Comparison of ENCODE assay signal across 8 cellular contexts in the genomic region with DNA sequence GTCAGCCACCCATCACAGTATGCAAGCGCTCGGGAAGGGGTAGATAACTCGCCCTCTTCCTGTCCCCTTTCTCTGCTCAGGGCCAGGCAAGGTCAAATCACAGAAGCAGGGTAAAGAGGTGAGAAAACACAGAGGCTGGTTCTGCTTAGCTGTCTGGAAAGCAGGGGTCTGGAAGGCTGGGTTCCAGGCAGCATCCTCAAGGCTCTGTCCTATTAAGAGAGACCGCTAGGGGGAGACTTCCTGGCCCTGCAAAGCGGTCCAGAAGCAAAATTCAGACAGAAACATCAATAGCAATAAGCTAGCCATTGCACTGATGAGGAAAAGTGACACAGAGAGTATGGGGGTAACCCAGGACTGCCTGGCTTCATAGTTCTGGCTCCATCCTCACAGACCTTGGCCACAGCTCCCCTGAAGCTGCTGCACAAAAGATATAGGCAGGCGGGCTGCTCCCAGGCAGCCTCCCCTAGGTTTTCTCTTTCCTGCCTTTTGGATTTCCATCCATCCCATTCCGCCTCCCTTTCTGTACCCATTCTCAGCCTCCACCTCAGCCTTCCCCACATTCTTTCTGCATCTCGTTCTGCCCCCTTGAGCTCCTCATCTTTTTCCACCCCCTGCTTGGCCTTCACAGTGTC.
DNase-seq lines count a peak whose midpoint lies in the region; ATAC-seq, FAIRE-seq and TF ChIP-seq lines count a peak whose summit lies in the region.

No MANE protein-coding gene starts in this region.

- H3K9me3 ChIP-seq in adrenal gland (replicated peaks in 1 of 3) = no peaks in the 10 kb centered on the region
- no peaks in the 10 kb centered on the region for H3K9me3 ChIP-seq in HepG2 (ENCODE audit: low read length)
- no peaks in the 10 kb centered on the region for H3K9me3 ChIP-seq in CD8-positive, alpha-beta T cell (ENCODE audit: low read length)

- POLR2A ChIA-PET in HepG2 (lab: Yijun Ruan, JAX) = no interaction called here
- POLR2A ChIA-PET in CD8-positive, alpha-beta T cell (lab: Charles Lee) = no interaction called here

- CTCF ChIA-PET in HepG2 (lab: Yijun Ruan, JAX; ENCODE audit: low intra/inter-chr PET ratio, low total read pairs) = interaction anchor here (2.0 kb wide), 2 partner anchors 391 to 413 kb away, joined by 10 to 12 read pairs; no protein-coding TSS in a partner anchor
- CTCF ChIA-PET in CD8-positive, alpha-beta T cell (lab: Charles Lee) = interaction anchor here (1.1 to 1.2 kb wide), 2 partner anchors 10 to 31 kb away, joined by 3 to 4 read pairs; no protein-coding TSS in a partner anchor

- no peak overlapping the region for H3K27ac Mint-ChIP-seq in CD8-positive, alpha-beta T cell

- H4K20me1 ChIP-seq in HepG2 (ENCODE audit: insufficient read depth, low read length) = no peaks in the 10 kb centered on the region

- H3K36me3 ChIP-seq in adrenal gland (replicated peaks in 1 of 2) (no peaks in the 10 kb centered on the region), HepG2 (replicated peaks in 1 of 2; ENCODE audit: control insufficient read depth in 1 of 2, insufficient read depth in 2 of 2, low read length in 2 of 2) (no peaks in the 10 kb centered on the region)
- no peaks in the 10 kb centered on the region for H3K36me3 ChIP-seq in CD8-positive, alpha-beta T cell (ENCODE audit: insufficient read depth, low read length)

- TF ChIP-seq RAD21 in HepG2 (CRISPR knock-in tag; IDR thresholded peaks at IDR 0.05) = 0 out of 2 replicates have a peak, but pooled peaks have one; percentile 22

- ATAC-seq in HepG2 (peak; percentile 82), GM19463 (IDR thresholded peaks at IDR 0.05; ENCODE audit: unreplicated experiment) (no peak)
- ATAC-seq in CD8-positive, alpha-beta T cell = no peak

- FAIRE-seq in HepG2 (lab: Jason Lieb, UNC) = peak; percentile 48

- H3K4me3 ChIP-seq in adrenal gland (no peak overlapping the region), HepG2 (replicated peaks in 1 of 3; ENCODE audit: insufficient read depth in 1 of 3, low read depth in 2 of 3, low read length in 3 of 3) (no peak overlapping the region)
- no peak overlapping the region for H3K4me3 ChIP-seq in CD8-positive, alpha-beta T cell (ENCODE audit: low read depth, low read length)

- TF ChIP-seq POLR2A in adrenal gland (IDR thresholded peaks at IDR 0.05) (no peak), HepG2 (IDR thresholded peaks at IDR 0.05; ENCODE audit: insufficient read depth in 1 of 2, low read depth in 2 of 2, low read length in 2 of 2) (no peak)

- intact Hi-C loops in adrenal gland (cut with DNase I) = loop anchor here in 1 of 2 donors (5.0 kb wide), 1 partner anchor 412 kb away; no protein-coding TSS in a partner anchor
- intact Hi-C loops in HepG2 (cut with micrococcal nuclease; ENCODE audit: unreplicated experiment) = no loop called here
- intact Hi-C loops in CD8-positive, alpha-beta T cell (cut with DNase I, micrococcal nuclease) = no loop called here

- 55 to 62% (median 58%) methylated on average over 8 of the region's 8 CpGs for WGBS in adrenal gland, 4 donors
- 12% methylated on average over 8 of the region's 8 CpGs for WGBS in HepG2 (ENCODE audit: low lambda C conversion rate)

- no peaks in the 10 kb centered on the region for H3K4me1 Mint-ChIP-seq in CD8-positive, alpha-beta T cell (ENCODE audit: low read depth)

- H3K4me2 ChIP-seq in HepG2 (ENCODE audit: low read depth, low read length) = no peak overlapping the region

- H3K79me2 ChIP-seq in HepG2 (ENCODE audit: insufficient read depth, low read length) = no peaks in the 10 kb centered on the region

- H2AFZ ChIP-seq in HepG2 (ENCODE audit: low read length) = no peak overlapping the region

- no peaks in the 10 kb centered on the region for H3K36me3 Mint-ChIP-seq in CD8-positive, alpha-beta T cell

- no TSS peak for BruUV-seq in HepG2 (replicated peaks; lab: Mats Ljungman, UMichigan)

- peaks cover 4% of the 10 kb centered on the region for H3K9me3 Mint-ChIP-seq in CD8-positive, alpha-beta T cell

- H3K27me3 ChIP-seq in adrenal gland = no peaks in the 10 kb centered on the region
- H3K27me3 ChIP-seq in HepG2 (ENCODE audit: control insufficient read depth in 1 of 2, insufficient read depth in 2 of 2, low read length in 2 of 2) = peaks cover 0 to 20% of the 10 kb centered on the region in 2 experiments; a peak in 2 of 5 replicates
- H3K27me3 ChIP-seq in CD8-positive, alpha-beta T cell (ENCODE audit: insufficient read depth, low read length) = no peaks in the 10 kb centered on the region

- H3K9ac ChIP-seq in HepG2 (ENCODE audit: insufficient read depth, low read depth, low read length) = no peak overlapping the region

- TF ChIP-seq EP300 in HepG2 (IDR thresholded peaks at IDR 0.05; ENCODE audit: low read depth in 2 of 2, low read length in 2 of 2) (no peak), HepG2 (CRISPR knock-in tag; IDR thresholded peaks at IDR 0.05; ENCODE audit: borderline replicate concordance) (no peak)

- H3K27me3 Mint-ChIP-seq in CD8-positive, alpha-beta T cell (ENCODE audit: low read depth) = peaks cover 5% of the 10 kb centered on the region

- DNase-seq in COR-L47 (lab: John Stamatoyannopoulos, UW) (peak; percentile 6), HPDE6-E6E7 (ENCODE audit: extremely low spot score) (peak; percentile 16), adrenal gland (peak in 3 of 7 donors; percentile 15 to 27 (median 27)), HepG2 (ENCODE audit: low spot score) (peak; percentile 23), NCI-H2227 treated with DMSO at 0.1 percent for 48 hours (lab: John Stamatoyannopoulos, UW) (no peak)
- no peak for DNase-seq in activated naive CD4-positive, alpha-beta T cell treated with Interleukin-2 at 50 U/mL for 16 hours
- DNase-seq in CD8-positive, alpha-beta T cell = no peak

- in situ Hi-C loops in HepG2 (cut with HindIII; ENCODE audit: extremely low pct_ligation_motif_present, low pct_unique_long_range_greater_than_20kb) = loop anchor here (10.0 kb wide), 1 partner anchor 425 kb away; no protein-coding TSS in a partner anchor

- no peaks in the 10 kb centered on the region for H3K4me1 ChIP-seq in adrenal gland (replicated peaks in 1 of 2)
- H3K4me1 ChIP-seq in HepG2 (ENCODE audit: insufficient read depth, low read length) = no peaks in the 10 kb centered on the region
- H3K4me1 ChIP-seq in CD8-positive, alpha-beta T cell (ENCODE audit: insufficient read depth, low read length) = no peaks in the 10 kb centered on the region

- TF ChIP-seq CTCF in adrenal gland (IDR thresholded peaks at IDR 0.05) = peak; percentile 37 to 60 (median 44)
- peak; percentile 64 for TF ChIP-seq CTCF in HepG2 (CRISPR knock-in tag; IDR thresholded peaks at IDR 0.05)
- no peak for TF ChIP-seq CTCF in CD8-positive, alpha-beta T cell (IDR thresholded peaks at IDR 0.05)

- H3K27ac ChIP-seq in adrenal gland (no peak overlapping the region), HepG2 (ENCODE audit: extremely low read length, insufficient read depth, low read length) (no peak overlapping the region)
- H3K27ac ChIP-seq in CD8-positive, alpha-beta T cell (ENCODE audit: low read depth, low read length) = no peak overlapping the region

- no peak overlapping the region for H3K4me3 Mint-ChIP-seq in CD8-positive, alpha-beta T cell

TF ChIP-seq in HepG2, 621 proteins besides CTCF, POLR2A, EP300 and RAD21:
- TF ChIP-seq, protein P1, sequence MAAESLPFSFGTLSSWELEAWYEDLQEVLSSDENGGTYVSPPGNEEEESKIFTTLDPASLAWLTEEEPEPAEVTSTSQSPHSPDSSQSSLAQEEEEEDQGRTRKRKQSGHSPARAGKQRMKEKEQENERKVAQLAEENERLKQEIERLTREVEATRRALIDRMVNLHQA (CRISPR knock-in tag; IDR thresholded peaks at IDR 0.05) = no peak
- TF ChIP-seq U2AF2 (IDR thresholded peaks at IDR 0.05; ENCODE audit: low read depth, low read length) (no peak), ZNF33B (CRISPR knock-in tag; IDR thresholded peaks at IDR 0.05) (no peak), RBM22 (optimal IDR thresholded peaks at IDR 0.05; ENCODE audit: low read length) (no peak), SMC3 (IDR thresholded peaks at IDR 0.05; ENCODE audit: low read length) (peak; percentile 70), ZNF619 (CRISPR knock-in tag; IDR thresholded peaks at IDR 0.05) (no peak), XRCC5 (optimal IDR thresholded peaks at IDR 0.05; ENCODE audit: low read length) (peak; percentile 15), STAG1 (CRISPR knock-in tag; IDR thresholded peaks at IDR 0.05) (peak; percentile 58)

Comparison
In these comparisons a context has a peak if more than half of its experiments do, and no peak if none do; other contexts are left out.
1. DNase-seq: peak in COR-L47 (single experiment), HPDE6-E6E7 (single experiment) and HepG2 (single experiment); none in NCI-H2227 treated with DMSO at 0.1 percent for 48 hours (single experiment), activated naive CD4-positive, alpha-beta T cell treated with Interleukin-2 at 50 U/mL for 16 hours (single experiment) and CD8-positive, alpha-beta T cell (0 of 7).